In the genomic region with DNA sequence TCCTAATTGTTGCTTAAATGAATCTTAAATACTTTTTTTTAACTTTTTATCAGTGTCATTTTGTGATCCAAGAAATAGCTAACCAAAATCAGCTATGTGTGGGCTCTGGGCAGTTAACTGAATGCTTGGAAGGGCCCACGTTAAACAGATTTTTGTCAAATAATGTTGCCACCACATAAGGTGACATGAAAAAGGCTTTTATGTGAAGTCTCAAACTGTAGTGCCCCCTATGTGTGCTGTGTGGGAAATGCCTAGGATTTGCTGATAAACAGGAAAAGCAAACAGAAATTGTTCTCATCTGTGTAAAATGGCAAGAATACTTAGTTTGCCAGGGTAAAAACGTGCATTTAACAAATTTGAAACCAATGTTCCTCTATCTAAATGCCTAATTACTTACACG, we compare ENCODE assay signal across 10 cellular contexts.
DNase-seq lines count a peak whose midpoint lies in the region; ATAC-seq, FAIRE-seq and TF ChIP-seq lines count a peak whose summit lies in the region.
"Had no signal": no experiment of that assay in that cellular context is flagged by ENCODE, and none has a peak within 500 bp of the region (broad histone marks: within the 10 kb centered on the region; RNA-seq: fewer than 3 reads in every experiment).

No MANE protein-coding gene starts in this region.

- H3K36me3 ChIP-seq in SK-N-SH (replicated peaks in 1 of 2; ENCODE audit: control insufficient read depth in 1 of 2, insufficient read depth in 2 of 2, low read length in 1 of 2), result no peaks in the 10 kb centered on the region
- H3K36me3 ChIP-seq: gastrocnemius medialis had no signal

- H3K4me1 Mint-ChIP-seq in progenitor cell of endocrine pancreas (ENCODE audit: low read depth), result peaks cover 1% of the 10 kb centered on the region
- no peaks in the 10 kb centered on the region for H3K4me1 Mint-ChIP-seq in CD14-positive monocyte
- H3K4me1 Mint-ChIP-seq: activated naive CD4-positive, alpha-beta T cell treated with anti-CD3 and anti-CD28 coated beads, Interleukin-2, amount 50 U/mL, for 24 hours had no signal

- H3K36me3 Mint-ChIP-seq in progenitor cell of endocrine pancreas (ENCODE audit: insufficient read depth), result no peaks in the 10 kb centered on the region
- no peaks in the 10 kb centered on the region for H3K36me3 Mint-ChIP-seq in CD14-positive monocyte
- H3K36me3 Mint-ChIP-seq: activated naive CD4-positive, alpha-beta T cell treated with anti-CD3 and anti-CD28 coated beads, Interleukin-2, amount 50 U/mL, for 24 hours had no signal

- no peak for TF ChIP-seq EP300 in SK-N-SH (IDR thresholded peaks at IDR 0.05; ENCODE audit: borderline replicate concordance in 1 of 2, low read depth in 1 of 2, low read length in 1 of 2)

- WGBS in SK-N-SH (ENCODE audit: low lambda C conversion rate), result 10% methylated on average over 3 of the region's 3 CpGs

- no peak overlapping the region for H3K27ac ChIP-seq in SK-N-SH (ENCODE audit: low read depth in 2 of 2, low read length in 1 of 2)
- H3K27ac ChIP-seq: gastrocnemius medialis had no signal

- no peak for TF ChIP-seq POLR2A in GM12892 (IDR thresholded peaks at IDR 0.05; ENCODE audit: low read depth, low read length)

- H3K4me2 ChIP-seq in SK-N-SH, result no peak overlapping the region

- no peak overlapping the region; a peak in 1 of 4 replicates for H3K4me3 ChIP-seq in SK-N-SH (ENCODE audit: low read depth in 2 of 2, low read length in 1 of 2)
- H3K4me3 ChIP-seq: gastrocnemius medialis had no signal

- H3K27ac Mint-ChIP-seq in progenitor cell of endocrine pancreas (no peak overlapping the region), CD14-positive monocyte (no peak overlapping the region)
- H3K27ac Mint-ChIP-seq: activated naive CD4-positive, alpha-beta T cell treated with anti-CD3 and anti-CD28 coated beads, Interleukin-2, amount 50 U/mL, for 24 hours had no signal

- TF ChIP-seq RAD21 in SK-N-SH (IDR thresholded peaks at IDR 0.05; ENCODE audit: low read length), result peak; percentile 45

- peaks cover 3% of the 10 kb centered on the region for H3K27me3 Mint-ChIP-seq in progenitor cell of endocrine pancreas
- peaks cover 4 to 8% (median 4%) of the 10 kb centered on the region in 3 donors for H3K27me3 Mint-ChIP-seq in CD14-positive monocyte (ENCODE audit: low read depth in 3 of 3)

- no peak for ATAC-seq in SK-N-SH treated with all-trans-retinoic acid at 6 μM for 48 hours
- ATAC-seq: gastrocnemius medialis had no signal

- H2AFZ ChIP-seq in SK-N-SH (ENCODE audit: low read depth), result no peak overlapping the region

- DNase-seq in SK-N-SH, result no peak
- DNase-seq in NCI-H1092 treated with DMSO at 0.1 percent for 48 hours (lab: John Stamatoyannopoulos, UW), result peak; percentile 69
- peak; percentile 5 for DNase-seq in cerebellar cortex (ENCODE audit: low spot score)
- no peak for DNase-seq in progenitor cell of endocrine pancreas (ENCODE audit: low spot score, unreplicated experiment)
- no peak for DNase-seq in RKO (ENCODE audit: low spot score)
- DNase-seq in CD14-positive monocyte (ENCODE audit: low spot score), result no peak
- DNase-seq in GM12892 (ENCODE audit: insufficient read length), result no peak
- DNase-seq: gastrocnemius medialis had no signal

- no peaks in the 10 kb centered on the region for H3F3A ChIP-seq in SK-N-SH (replicated peaks; ENCODE audit: insufficient read depth)

- CTCF ChIA-PET in SK-N-SH (lab: Yijun Ruan, JAX), result interaction anchor here (0.8 to 2.5 kb wide), 4 partner anchors 9 to 1586 kb away, joined by 3 to 8 read pairs (median 3); no protein-coding TSS in a partner anchor

- H3K27me3 ChIP-seq in SK-N-SH (ENCODE audit: insufficient read depth), result no peaks in the 10 kb centered on the region

- intact Hi-C loops in CD14-positive monocyte (cut with micrococcal nuclease), result no loop called here

- no peaks in the 10 kb centered on the region for H3K9me2 ChIP-seq in SK-N-SH

- H3K79me2 ChIP-seq in SK-N-SH (ENCODE audit: insufficient read depth), result no peaks in the 10 kb centered on the region

- H3K4me1 ChIP-seq in SK-N-SH (ENCODE audit: control insufficient read depth in 1 of 2, insufficient read depth in 2 of 2, low read depth in 1 of 2, low read length in 1 of 2), result no peaks in the 10 kb centered on the region
- H3K4me1 ChIP-seq: gastrocnemius medialis had no signal

- no peaks in the 10 kb centered on the region for H3K9me3 ChIP-seq in SK-N-SH
- H3K9me3 ChIP-seq: gastrocnemius medialis had no signal

- no peaks in the 10 kb centered on the region for H3K9me3 Mint-ChIP-seq in progenitor cell of endocrine pancreas (ENCODE audit: low read depth)
- peaks cover 0 to 2% (median 0%) of the 10 kb centered on the region in 7 donors for H3K9me3 Mint-ChIP-seq in CD14-positive monocyte
- H3K9me3 Mint-ChIP-seq: activated naive CD4-positive, alpha-beta T cell treated with anti-CD3 and anti-CD28 coated beads, Interleukin-2, amount 50 U/mL, for 24 hours had no signal

- TF ChIP-seq CTCF in SK-N-SH (IDR thresholded peaks at IDR 0.05) (no peak), progenitor cell of endocrine pancreas (IDR thresholded peaks at IDR 0.05; ENCODE audit: unreplicated experiment) (peak; percentile 59), CD14-positive monocyte (IDR thresholded peaks at IDR 0.05) (no peak)

- POLR2A ChIA-PET in SK-N-SH (lab: Yijun Ruan, JAX), result no interaction called here

- no peaks in the 10 kb centered on the region for H4K20me1 ChIP-seq in SK-N-SH (ENCODE audit: insufficient read depth)

- H3K4me3 Mint-ChIP-seq in progenitor cell of endocrine pancreas (ENCODE audit: low read depth), result no peak overlapping the region
- no peak overlapping the region for H3K4me3 Mint-ChIP-seq in CD14-positive monocyte
- H3K4me3 Mint-ChIP-seq: activated naive CD4-positive, alpha-beta T cell treated with anti-CD3 and anti-CD28 coated beads, Interleukin-2, amount 50 U/mL, for 24 hours had no signal

- FAIRE-seq in GM12892 (lab: Jason Lieb, UNC), result no peak

- H3K9ac ChIP-seq in SK-N-SH, result no peak overlapping the region

TF ChIP-seq in SK-N-SH, 30 proteins besides CTCF, POLR2A, EP300 and RAD21:
- TF ChIP-seq ELF1 (IDR thresholded peaks at IDR 0.05) (no peak), FOXM1 (IDR thresholded peaks at IDR 0.05; ENCODE audit: low read depth) (no peak), TAF1 (IDR thresholded peaks at IDR 0.05; ENCODE audit: borderline replicate concordance, low read depth, low read length) (no peak), SMC3 (IDR thresholded peaks at IDR 0.05; ENCODE audit: low read depth, low read length) (no peak), GATA2 (CRISPR knock-in tag; IDR thresholded peaks at IDR 0.05) (no peak), TCF12 (IDR thresholded peaks at IDR 0.05) (no peak)
- TF ChIP-seq, protein P1, sequence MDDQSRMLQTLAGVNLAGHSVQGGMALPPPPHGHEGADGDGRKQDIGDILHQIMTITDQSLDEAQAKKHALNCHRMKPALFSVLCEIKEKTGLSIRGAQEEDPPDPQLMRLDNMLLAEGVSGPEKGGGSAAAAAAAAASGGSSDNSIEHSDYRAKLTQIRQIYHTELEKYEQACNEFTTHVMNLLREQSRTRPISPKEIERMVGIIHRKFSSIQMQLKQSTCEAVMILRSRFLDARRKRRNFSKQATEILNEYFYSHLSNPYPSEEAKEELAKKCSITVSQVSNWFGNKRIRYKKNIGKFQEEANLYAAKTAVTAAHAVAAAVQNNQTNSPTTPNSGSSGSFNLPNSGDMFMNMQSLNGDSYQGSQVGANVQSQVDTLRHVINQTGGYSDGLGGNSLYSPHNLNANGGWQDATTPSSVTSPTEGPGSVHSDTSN (IDR thresholded peaks at IDR 0.05), result no peak

TF ChIP-seq in SK-N-SH treated with all-trans-retinoic acid at 6 μM for 48 hours, 23 proteins besides CTCF, POLR2A, EP300 and RAD21:
- TF ChIP-seq ZNF565 (CRISPR knock-in tag; conservative IDR thresholded peaks at IDR 0.05; ENCODE audit: low read depth) (no peak), ESRRG (CRISPR knock-in tag; IDR thresholded peaks at IDR 0.05) (no peak), ZFP3 (CRISPR knock-in tag; IDR thresholded peaks at IDR 0.05) (no peak), ISL1 (CRISPR knock-in tag; IDR thresholded peaks at IDR 0.05) (no peak), ARNTL (CRISPR knock-in tag; IDR thresholded peaks at IDR 0.05; ENCODE audit: borderline replicate concordance, low read depth) (no peak), CSDC2 (CRISPR knock-in tag; IDR thresholded peaks at IDR 0.05) (no peak), OSR1 (CRISPR knock-in tag; IDR thresholded peaks at IDR 0.05) (no peak)
- TF ChIP-seq, protein P2, sequence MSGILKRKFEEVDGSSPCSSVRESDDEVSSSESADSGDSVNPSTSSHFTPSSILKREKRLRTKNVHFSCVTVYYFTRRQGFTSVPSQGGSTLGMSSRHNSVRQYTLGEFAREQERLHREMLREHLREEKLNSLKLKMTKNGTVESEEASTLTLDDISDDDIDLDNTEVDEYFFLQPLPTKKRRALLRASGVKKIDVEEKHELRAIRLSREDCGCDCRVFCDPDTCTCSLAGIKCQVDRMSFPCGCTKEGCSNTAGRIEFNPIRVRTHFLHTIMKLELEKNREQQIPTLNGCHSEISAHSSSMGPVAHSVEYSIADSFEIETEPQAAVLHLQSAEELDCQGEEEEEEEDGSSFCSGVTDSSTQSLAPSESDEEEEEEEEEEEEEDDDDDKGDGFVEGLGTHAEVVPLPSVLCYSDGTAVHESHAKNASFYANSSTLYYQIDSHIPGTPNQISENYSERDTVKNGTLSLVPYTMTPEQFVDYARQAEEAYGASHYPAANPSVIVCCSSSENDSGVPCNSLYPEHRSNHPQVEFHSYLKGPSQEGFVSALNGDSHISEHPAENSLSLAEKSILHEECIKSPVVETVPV (CRISPR knock-in tag; IDR thresholded peaks at IDR 0.05), result no peak

Comparison
In these comparisons a context has a peak if more than half of its experiments do, and no peak if none do; other contexts are left out.
1. DNase-seq: peak in NCI-H1092 treated with DMSO at 0.1 percent for 48 hours (single experiment) and cerebellar cortex (single experiment); none in SK-N-SH (single experiment), progenitor cell of endocrine pancreas (single experiment), RKO (single experiment), CD14-positive monocyte (single experiment) and GM12892 (single experiment).